Comparison of ENCODE assay signal across 13 cellular contexts in genomic region chr13:32036762-32037161, GRCh38. TPM values are rescaled to one million over a fixed set of nuclear protein-coding genes. Genes with fewer than 3 reads are reported as not detected.
A peak's percentile ranks its signal among the peaks of the same experiment; 100 is the strongest.
DNase-seq lines count a peak whose midpoint lies in the region; ATAC-seq lines count a peak whose summit lies in the region.
"Had no signal": no experiment of that assay in that cellular context is flagged by ENCODE, and none has a peak within 500 bp of the region (broad histone marks: within the 10 kb centered on the region; RNA-seq: fewer than 3 reads in every experiment).

No MANE protein-coding gene starts in this region.

- ATAC-seq in activated naive CD8-positive, alpha-beta T cell treated with anti-CD3 and anti-CD28 coated beads, Interleukin-2, amount 10 ng/mL, durations not matched to agents 7 days and 5 days (ENCODE audit: low read depth), result no peak
- ATAC-seq in left lobe of liver (peak; percentile 62), HG02870 (IDR thresholded peaks at IDR 0.05; ENCODE audit: unreplicated experiment) (no peak), GM21723 (IDR thresholded peaks at IDR 0.05; ENCODE audit: unreplicated experiment) (no peak), HG03135 (IDR thresholded peaks at IDR 0.05; ENCODE audit: unreplicated experiment) (no peak)

- no peak for DNase-seq in activated naive CD8-positive, alpha-beta T cell treated with anti-CD3 and anti-CD28 coated beads, Interleukin-2, amount 10 ng/mL, durations not matched to agents 7 days and 5 days
- DNase-seq in activated naive CD8-positive, alpha-beta T cell treated with anti-CD3 and anti-CD28 coated beads for 36 hours, result no peak
- peak; percentile 82 for DNase-seq in NCI-H748 treated with DMSO at 0.1 percent for 48 hours (lab: John Stamatoyannopoulos, UW)
- DNase-seq in left lobe of liver (ENCODE audit: low spot score), result no peak
- DNase-seq: Caco-2; effector memory CD4-positive, alpha-beta T cell; midbrain; NCI-H2029; stimulated activated CD4-positive, alpha-beta T cell treated with anti-CD3 and anti-CD28 coated beads, Interleukin-1b, Interleukin-23, amount 100 ng/mL, for 48 hours had no signal

- no peak overlapping the region for H3K27ac Mint-ChIP-seq in activated naive CD8-positive, alpha-beta T cell treated with anti-CD3 and anti-CD28 coated beads, Interleukin-2, amount 10 ng/mL, durations not matched to agents 7 days and 5 days
- H3K27ac Mint-ChIP-seq in activated naive CD8-positive, alpha-beta T cell treated with anti-CD3 and anti-CD28 coated beads for 36 hours, result no peak overlapping the region
- H3K27ac Mint-ChIP-seq in stimulated activated naive CD8-positive, alpha-beta T cell treated with anti-CD3 and anti-CD28 coated beads, Interleukin-15, Interleukin-2, amounts not matched to agents 100 ng/mL and 50 ng/mL, for 24 hours, result peak overlapping the region; percentile 17

- no peaks in the 10 kb centered on the region for H3K36me3 Mint-ChIP-seq in activated naive CD8-positive, alpha-beta T cell treated with anti-CD3 and anti-CD28 coated beads, Interleukin-2, amount 10 ng/mL, durations not matched to agents 7 days and 5 days
- H3K36me3 Mint-ChIP-seq in activated naive CD8-positive, alpha-beta T cell treated with anti-CD3 and anti-CD28 coated beads for 36 hours, result no peaks in the 10 kb centered on the region
- H3K36me3 Mint-ChIP-seq in stimulated activated naive CD8-positive, alpha-beta T cell treated with anti-CD3 and anti-CD28 coated beads, Interleukin-15, Interleukin-2, amounts not matched to agents 100 ng/mL and 50 ng/mL, for 24 hours (ENCODE audit: low read depth), result no peaks in the 10 kb centered on the region

- peaks cover 14% of the 10 kb centered on the region for H3K4me1 Mint-ChIP-seq in activated naive CD8-positive, alpha-beta T cell treated with anti-CD3 and anti-CD28 coated beads, Interleukin-2, amount 10 ng/mL, durations not matched to agents 7 days and 5 days
- peaks cover 7% of the 10 kb centered on the region for H3K4me1 Mint-ChIP-seq in activated naive CD8-positive, alpha-beta T cell treated with anti-CD3 and anti-CD28 coated beads for 36 hours
- peaks cover 19% of the 10 kb centered on the region for H3K4me1 Mint-ChIP-seq in stimulated activated naive CD8-positive, alpha-beta T cell treated with anti-CD3 and anti-CD28 coated beads, Interleukin-15, Interleukin-2, amounts not matched to agents 100 ng/mL and 50 ng/mL, for 24 hours (ENCODE audit: low read depth)

- H3K27me3 Mint-ChIP-seq in activated naive CD8-positive, alpha-beta T cell treated with anti-CD3 and anti-CD28 coated beads, Interleukin-2, amount 10 ng/mL, durations not matched to agents 7 days and 5 days, result peaks cover 20% of the 10 kb centered on the region
- H3K27me3 Mint-ChIP-seq in activated naive CD8-positive, alpha-beta T cell treated with anti-CD3 and anti-CD28 coated beads for 36 hours, result peaks cover 18% of the 10 kb centered on the region
- peaks cover 21% of the 10 kb centered on the region for H3K27me3 Mint-ChIP-seq in stimulated activated naive CD8-positive, alpha-beta T cell treated with anti-CD3 and anti-CD28 coated beads, Interleukin-15, Interleukin-2, amounts not matched to agents 100 ng/mL and 50 ng/mL, for 24 hours

- no peaks in the 10 kb centered on the region for H3K9me3 Mint-ChIP-seq in activated naive CD8-positive, alpha-beta T cell treated with anti-CD3 and anti-CD28 coated beads, Interleukin-2, amount 10 ng/mL, durations not matched to agents 7 days and 5 days
- no peaks in the 10 kb centered on the region for H3K9me3 Mint-ChIP-seq in activated naive CD8-positive, alpha-beta T cell treated with anti-CD3 and anti-CD28 coated beads for 36 hours
- H3K9me3 Mint-ChIP-seq in stimulated activated naive CD8-positive, alpha-beta T cell treated with anti-CD3 and anti-CD28 coated beads, Interleukin-15, Interleukin-2, amounts not matched to agents 100 ng/mL and 50 ng/mL, for 24 hours, result no peaks in the 10 kb centered on the region

- H3K4me3 Mint-ChIP-seq in activated naive CD8-positive, alpha-beta T cell treated with anti-CD3 and anti-CD28 coated beads, Interleukin-2, amount 10 ng/mL, durations not matched to agents 7 days and 5 days, result peak overlapping the region; percentile 4
- no peak overlapping the region for H3K4me3 Mint-ChIP-seq in activated naive CD8-positive, alpha-beta T cell treated with anti-CD3 and anti-CD28 coated beads for 36 hours
- H3K4me3 Mint-ChIP-seq in stimulated activated naive CD8-positive, alpha-beta T cell treated with anti-CD3 and anti-CD28 coated beads, Interleukin-15, Interleukin-2, amounts not matched to agents 100 ng/mL and 50 ng/mL, for 24 hours, result peak overlapping the region; percentile 20

- POLR2A ChIA-PET in activated naive CD8-positive, alpha-beta T cell treated with anti-CD3 and anti-CD28 coated beads, Interleukin-2, amount 10 ng/mL, durations not matched to agents 7 days and 5 days (lab: Charles Lee), result no interaction called here

RNA-seq across cellular contexts. Expression of gene FRY, which starts 5.2 kb away (rescaled TPM):
- total RNA-seq in activated naive CD8-positive, alpha-beta T cell treated with anti-CD3 and anti-CD28 coated beads, Interleukin-2, amount 10 ng/mL, durations not matched to agents 7 days and 5 days, result 1 to 10 TPM; 1.4 to 3.2 TPM
- under 1 TPM; 0.52 to 0.58 TPM for total RNA-seq in activated naive CD8-positive, alpha-beta T cell treated with anti-CD3 and anti-CD28 coated beads for 36 hours
- total RNA-seq in left lobe of liver, result 15.1 TPM
